ENCODE assay signal across 8 cellular contexts in the genomic region with DNA sequence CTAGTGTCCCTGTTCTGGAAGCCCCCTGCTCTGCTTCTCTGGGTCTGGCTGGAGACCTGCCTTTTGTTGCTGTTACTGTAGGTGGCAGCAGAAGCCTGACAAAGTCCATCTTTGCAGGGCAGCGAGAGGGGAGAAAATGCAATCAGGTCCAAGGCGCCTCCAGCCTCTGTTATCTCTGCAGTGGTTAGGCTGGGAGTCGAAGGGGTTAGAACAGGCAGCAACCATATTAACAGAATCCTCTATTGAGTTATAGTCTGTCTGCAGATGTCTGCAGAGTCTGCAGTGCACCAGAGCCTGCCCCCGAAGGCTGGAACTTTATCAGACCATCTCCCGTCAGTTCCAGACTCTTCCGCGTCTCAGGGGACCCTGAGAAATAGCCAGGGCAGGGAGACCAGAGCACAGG.
DNase-seq lines count a peak whose midpoint lies in the region; ATAC-seq, FAIRE-seq and TF ChIP-seq lines count a peak whose summit lies in the region.

No MANE protein-coding gene starts in this region.

- no peaks in the 10 kb centered on the region for H3K36me3 Mint-ChIP-seq in astrocyte (ENCODE audit: low read depth, unreplicated experiment)

- H3K36me3 ChIP-seq in astrocyte (ENCODE audit: insufficient read depth, low read length): no peaks in the 10 kb centered on the region

- no peak overlapping the region for H3K4me2 ChIP-seq in astrocyte (ENCODE audit: low read length)

- ATAC-seq in GM19328 (IDR thresholded peaks at IDR 0.05; ENCODE audit: unreplicated experiment) (no peak), GM18517 (IDR thresholded peaks at IDR 0.05; ENCODE audit: unreplicated experiment) (no peak), GM21423 (IDR thresholded peaks at IDR 0.05; ENCODE audit: unreplicated experiment) (no peak)

- peaks cover 48% of the 10 kb centered on the region for H3K27me3 Mint-ChIP-seq in astrocyte (ENCODE audit: low read depth, unreplicated experiment)

- no peaks in the 10 kb centered on the region for H3K79me2 ChIP-seq in astrocyte (ENCODE audit: insufficient read depth, low read length)

- no peak overlapping the region for H2AFZ ChIP-seq in astrocyte (ENCODE audit: low read depth, low read length)

- DNase-seq in G401 (ENCODE audit: low spot score) (peak; percentile 50), astrocyte (ENCODE audit: low read depth) (no peak), midbrain (lab: John Stamatoyannopoulos, UW) (peak; percentile 30), NCI-H2107 treated with DMSO at 0.1 percent for 48 hours (lab: John Stamatoyannopoulos, UW; ENCODE audit: unreplicated experiment) (no peak)

- H3K4me3 Mint-ChIP-seq in astrocyte (ENCODE audit: unreplicated experiment): no peak overlapping the region

- TF ChIP-seq CTCF in LNCAP (IDR thresholded peaks at IDR 0.05): peak; percentile 25; the same call in 1 of the 2 replicates
- TF ChIP-seq CTCF in astrocyte (IDR thresholded peaks at IDR 0.05; ENCODE audit: insufficient read depth, low read depth, low read length): peak; percentile 30

- H3K9ac ChIP-seq in astrocyte (ENCODE audit: low read length): no peak overlapping the region

- H4K20me1 ChIP-seq in astrocyte (ENCODE audit: insufficient read depth, low read length): no peaks in the 10 kb centered on the region

- no peaks in the 10 kb centered on the region for H3K4me1 Mint-ChIP-seq in astrocyte (ENCODE audit: low read depth, unreplicated experiment)

- no peaks in the 10 kb centered on the region for H3K9me3 Mint-ChIP-seq in astrocyte (ENCODE audit: unreplicated experiment)

- peaks cover 3% of the 10 kb centered on the region for H3K9me3 ChIP-seq in astrocyte (ENCODE audit: insufficient read depth, low read depth, low read length)

- FAIRE-seq in astrocyte (lab: Jason Lieb, UNC): no peak

- no peaks in the 10 kb centered on the region for H3K4me1 ChIP-seq in astrocyte (ENCODE audit: insufficient read depth, low read length)

- no peak overlapping the region for H3K27ac Mint-ChIP-seq in astrocyte (ENCODE audit: unreplicated experiment)

- H3K27me3 ChIP-seq in astrocyte (ENCODE audit: insufficient read depth, low read length): no peaks in the 10 kb centered on the region

- no peak overlapping the region for H3K27ac ChIP-seq in astrocyte (ENCODE audit: low read depth, low read length)

- in situ Hi-C loops in G401 (cut with HindIII; ENCODE audit: low sequenced_read_pairs): no loop called here

- H3K4me3 ChIP-seq in astrocyte (ENCODE audit: insufficient read depth, low read depth, low read length): no peak overlapping the region

Comparison
In these comparisons a context has a peak if more than half of its experiments do, and no peak if none do; other contexts are left out.
1. DNase-seq: peak in G401 (single experiment) and midbrain (single experiment); none in astrocyte (single experiment) and NCI-H2107 treated with DMSO at 0.1 percent for 48 hours (single experiment).